In the genomic region with DNA sequence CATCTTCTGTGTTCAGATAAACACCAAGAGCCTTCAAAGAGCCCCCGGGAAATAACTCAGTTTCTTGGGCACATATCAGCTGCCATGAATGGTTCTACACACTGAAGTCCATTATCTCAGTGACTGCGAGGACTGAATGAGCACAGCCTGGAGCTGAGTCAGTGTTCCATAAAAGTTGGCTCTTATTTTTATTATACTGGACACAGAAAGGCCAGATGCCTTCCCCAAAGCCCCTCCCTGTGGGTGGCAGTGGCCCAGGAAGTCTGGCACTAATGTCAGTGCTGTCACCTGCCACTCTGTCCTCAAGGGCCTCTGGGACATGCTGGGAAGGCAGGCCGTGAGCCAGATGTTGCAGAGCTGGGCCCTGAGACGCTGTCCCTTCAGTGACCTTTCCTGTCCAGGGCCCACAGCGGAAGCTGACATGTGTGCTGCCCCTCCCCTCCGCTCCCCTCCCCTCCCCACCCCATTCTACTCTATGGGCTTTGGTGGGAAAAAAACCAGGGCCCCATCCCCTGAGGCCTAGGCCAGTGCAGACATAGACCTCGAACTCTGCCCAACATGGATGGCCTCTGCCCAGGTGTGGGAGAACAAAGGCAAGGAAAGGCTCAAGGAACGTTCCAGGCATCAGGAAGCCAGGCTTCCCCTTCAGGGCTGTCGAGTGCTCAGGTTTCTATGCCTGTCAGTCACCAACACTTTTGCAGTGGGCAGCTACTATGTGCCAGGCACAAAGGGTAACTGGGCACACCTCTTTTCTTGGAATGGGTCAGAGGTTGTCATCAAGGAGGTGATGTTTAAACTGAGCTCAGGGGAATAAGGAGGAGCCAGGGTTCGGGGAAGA, we compare ENCODE assay signal across 17 cellular contexts. TPM values are rescaled to one million over a fixed set of nuclear protein-coding genes. Genes with fewer than 3 reads are reported as not detected.
DNase-seq lines count a peak whose midpoint lies in the region; ATAC-seq and TF ChIP-seq lines count a peak whose summit lies in the region.
"Had no signal": no experiment of that assay in that cellular context is flagged by ENCODE, and none has a peak within 500 bp of the region (broad histone marks: within the 10 kb centered on the region; RNA-seq: fewer than 3 reads in every experiment).

No MANE protein-coding gene starts in this region.

- whole genome bisulfite sequencing in gastroesophageal sphincter (ENCODE audit: low coverage in 1 of 2), 2 donors, result 27 to 30% methylated on average over 3 of the region's 10 CpGs

- ATAC-seq in gastroesophageal sphincter, result peak; percentile 40
- peak; percentile 6 for ATAC-seq in upper lobe of right lung
- ATAC-seq: esophagus mucosa had no signal

- peaks cover 0 to 13% (median 4%) of the 10 kb centered on the region in 3 donors for H3K4me1 ChIP-seq in gastroesophageal sphincter
- H3K4me1 ChIP-seq in upper lobe of right lung, result peaks cover 8% of the 10 kb centered on the region
- H3K4me1 ChIP-seq in colonic mucosa, result no peaks in the 10 kb centered on the region
- H3K4me1 ChIP-seq: uterus had no signal

- no peak for TF ChIP-seq EP300 in gastroesophageal sphincter (IDR thresholded peaks at IDR 0.05)

- peaks cover 54% of the 10 kb centered on the region for H3K27me3 ChIP-seq in gastroesophageal sphincter
- H3K27me3 ChIP-seq in upper lobe of right lung, result no peaks in the 10 kb centered on the region
- no peaks in the 10 kb centered on the region for H3K27me3 ChIP-seq in colonic mucosa
- H3K27me3 ChIP-seq: uterus had no signal

- H3K27ac ChIP-seq in gastroesophageal sphincter (peak overlapping the region in 3 of 4 donors; percentile 43 to 66 (median 43)), upper lobe of right lung (no peak overlapping the region), colonic mucosa (no peak overlapping the region)
- H3K27ac ChIP-seq: HL-60, uterus had no signal

- no peak for TF ChIP-seq POLR2A in gastroesophageal sphincter (IDR thresholded peaks at IDR 0.05)

- intact Hi-C loops in upper lobe of right lung (cut with DNase I), result no loop called here
- intact Hi-C loops in colonic mucosa (cut with DNase I), result no loop called here

- no peak overlapping the region for H3K9ac ChIP-seq in colonic mucosa (ENCODE audit: low read depth in 2 of 2, low read length in 2 of 2)

- H3K9me3 ChIP-seq in gastroesophageal sphincter (no peaks in the 10 kb centered on the region), upper lobe of right lung (no peaks in the 10 kb centered on the region), colonic mucosa (no peaks in the 10 kb centered on the region)
- H3K9me3 ChIP-seq: uterus had no signal

- TF ChIP-seq CTCF in gastroesophageal sphincter (IDR thresholded peaks at IDR 0.05) (no peak), upper lobe of right lung (IDR thresholded peaks at IDR 0.05) (no peak), colonic mucosa (IDR thresholded peaks at IDR 0.05) (no peak)

- DNase-seq in NCI-H82 (lab: John Stamatoyannopoulos, UW), result peak; percentile 35
- no peak for DNase-seq in NCI-H82 treated with DMSO at 0.1 percent for 48 hours (lab: John Stamatoyannopoulos, UW; ENCODE audit: unreplicated experiment)
- DNase-seq in myocyte (ENCODE audit: low read depth), result peak; percentile 68
- no peak for DNase-seq in upper lobe of right lung
- DNase-seq in 8988T, result no peak
- no peak for DNase-seq in colonic mucosa
- no peak for DNase-seq in SIG-M5 treated with dmso at 0.1 percent for 504 hours (lab: John Stamatoyannopoulos, UW; ENCODE audit: unreplicated experiment)
- DNase-seq: activated CD8-positive, alpha-beta memory T cell treated with anti-CD3 and anti-CD28 coated beads, Interleukin-2, amount 50 U/mL, for 48 hours; activated naive CD8-positive, alpha-beta T cell treated with anti-CD3 and anti-CD28 coated beads, Interleukin-2, amount 10 ng/mL, durations not matched to agents 7 days and 5 days; COR-L47; NCI-H345; uterus had no signal

- H3K36me3 ChIP-seq in gastroesophageal sphincter (no peaks in the 10 kb centered on the region), upper lobe of right lung (no peaks in the 10 kb centered on the region), colonic mucosa (no peaks in the 10 kb centered on the region)
- H3K36me3 ChIP-seq: uterus had no signal

- H3K4me3 ChIP-seq in gastroesophageal sphincter, result no peak overlapping the region
- H3K4me3 ChIP-seq in upper lobe of right lung, result no peak overlapping the region
- H3K4me3 ChIP-seq in colonic mucosa, result no peak overlapping the region
- H3K4me3 ChIP-seq: uterus had no signal

RNA-seq across cellular contexts. Expression of a gene that starts 22.4 kb away (rescaled TPM):
- total RNA-seq in gastroesophageal sphincter (not detected), myocyte (not detected in 2 replicates), upper lobe of right lung (0.81 TPM), colonic mucosa (not detected)
- not detected for polyA plus RNA-seq in myocyte (2012)
- total RNA-seq: A673; activated naive CD8-positive, alpha-beta T cell treated with anti-CD3 and anti-CD28 coated beads, Interleukin-2, amount 10 ng/mL, durations not matched to agents 7 days and 5 days; esophagus mucosa; uterus had no signal

RNA-seq across cellular contexts. Expression of a gene that starts 33.5 kb away (rescaled TPM):
- total RNA-seq in gastroesophageal sphincter, result under 1 TPM in 1 of 4 donors, not detected in 3; 0.93 TPM
- total RNA-seq in myocyte, result 0.47 and 1.3 TPM in 2 replicates
- polyA plus RNA-seq in myocyte (2012), result 1.6 TPM
- total RNA-seq in upper lobe of right lung, result 8.4 TPM
- 1 to 10 TPM in 1 of 2 donors, not detected in 1; 3.1 TPM for total RNA-seq in colonic mucosa
- total RNA-seq: A673; activated naive CD8-positive, alpha-beta T cell treated with anti-CD3 and anti-CD28 coated beads, Interleukin-2, amount 10 ng/mL, durations not matched to agents 7 days and 5 days; esophagus mucosa; M059J; uterus had no signal

RNA-seq across cellular contexts. Expression of a gene that starts 45.1 kb away (rescaled TPM):
- 100 to 1,000 TPM in 1 of 4 donors, 10 to 100 TPM in 3; 70.8 to 128 (median 83.8) TPM for total RNA-seq in gastroesophageal sphincter
- total RNA-seq in myocyte, result 102 and 105 TPM in 2 replicates
- 59.3 TPM for polyA plus RNA-seq in myocyte (2012)
- total RNA-seq in upper lobe of right lung, result 43.7 TPM
- 100 to 1,000 TPM; 110 to 128 TPM for total RNA-seq in colonic mucosa

RNA-seq across cellular contexts. Expression of a gene that starts 53.4 kb away (rescaled TPM):
- total RNA-seq in gastroesophageal sphincter (100 to 1,000 TPM in 1 of 4 donors, 10 to 100 TPM in 3; 66.5 to 125 (median 70.1) TPM), myocyte (144 and 152 TPM in 2 replicates), upper lobe of right lung (76.8 TPM), colonic mucosa (10 to 100 TPM; 72.5 to 83.9 TPM)
- 299 TPM for polyA plus RNA-seq in myocyte (2012)

Comparison
In these comparisons a context has a peak if more than half of its experiments do, and no peak if none do; other contexts are left out.
1. DNase-seq: peak in NCI-H82 (single experiment) and myocyte (single experiment); none in NCI-H82 treated with DMSO at 0.1 percent for 48 hours (single experiment), upper lobe of right lung (single experiment), 8988T (single experiment), colonic mucosa (single experiment) and SIG-M5 treated with dmso at 0.1 percent for 504 hours (single experiment).
2. H3K27ac ChIP-seq: peak in gastroesophageal sphincter (3 of 4); none in upper lobe of right lung (single experiment) and colonic mucosa (single experiment).